In the genomic region with DNA sequence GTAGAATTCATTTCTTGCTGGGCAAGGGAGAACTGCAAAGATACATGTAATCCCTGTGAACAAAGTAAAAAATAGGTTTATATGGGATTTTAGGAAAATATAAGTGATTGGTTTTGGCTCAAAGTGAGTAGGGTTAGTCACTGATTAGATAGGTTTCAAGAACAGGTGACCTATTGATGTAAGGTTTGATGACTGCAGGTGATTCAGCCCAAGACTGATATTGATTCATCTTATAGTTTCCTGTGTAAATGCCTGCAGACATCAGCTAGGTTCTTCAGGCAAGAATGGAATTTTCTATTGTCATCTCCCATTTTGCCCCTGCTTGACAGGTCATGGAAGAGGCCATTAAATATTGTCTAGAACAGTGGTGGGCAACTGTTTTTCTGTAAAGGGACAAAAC, we compare ENCODE assay signal across 29 cellular contexts.
"Had no signal": no experiment of that assay in that cellular context is flagged by ENCODE, and none has a peak within 500 bp of the region (broad histone marks: within the 10 kb centered on the region; RNA-seq: fewer than 3 reads in every experiment).

No MANE protein-coding gene starts in this region.

- H3K27me3 ChIP-seq: dorsolateral prefrontal cortex, esophagus muscularis mucosa, heart right ventricle, ovary, spleen, testis, tibial artery, upper lobe of left lung had no signal

- DNase-seq: dorsolateral prefrontal cortex; effector CD4-positive, alpha-beta T cell; foreskin melanocyte; glutamatergic neuron; heart right ventricle; hippocampal formation; kidney glomerular epithelial cell; mesenchymal stem cell; mucosa of descending colon; naive B cell; occipital lobe; ovary; posterior cingulate gyrus; psoas muscle; right cardiac atrium; spleen; stimulated activated CD4-positive, alpha-beta T cell treated with anti-CD3 and anti-CD28 coated beads, Interleukin-4, amount 100 ng/mL, for 4 hours; stimulated activated naive CD8-positive, alpha-beta T cell treated with anti-CD3 and anti-CD28 coated beads, Interleukin-15, Interleukin-2, amounts not matched to agents 100 U/mL and 50 U/mL, for 24 hours; substantia nigra; testis; tibial artery; upper lobe of left lung had no signal

- H3K36me3 ChIP-seq: esophagus muscularis mucosa, heart right ventricle, ovary, spleen, tibial artery, upper lobe of left lung had no signal

- ATAC-seq: heart right ventricle; left lobe of liver; mucosa of descending colon; psoas muscle; right cardiac atrium; stimulated activated memory B cell treated with anti-CD40 and anti-IgM and Interleukin-4, amounts not matched to agents 10 μg/mL and 1 μg/mL and 100 μg/mL, for 72 hours; stimulated activated naive CD8-positive, alpha-beta T cell treated with anti-CD3 and anti-CD28 coated beads, Interleukin-15, Interleukin-2, amounts not matched to agents 100 U/mL and 50 U/mL, for 24 hours had no signal

- H3K9me3 Mint-ChIP-seq: mesothelial cell of epicardium; naive B cell; nephron; stimulated activated memory B cell treated with anti-CD40 and anti-IgM and Interleukin-4, amounts not matched to agents 10 μg/mL and 1 μg/mL and 100 μg/mL, for 72 hours had no signal

- H3K4me1 Mint-ChIP-seq: mesothelial cell of epicardium, nephron had no signal

- H3K4me3 Mint-ChIP-seq: mesothelial cell of epicardium; nephron; stimulated activated memory B cell treated with anti-CD40 and anti-IgM and Interleukin-4, amounts not matched to agents 10 μg/mL and 1 μg/mL and 100 μg/mL, for 72 hours had no signal

- H3K27ac Mint-ChIP-seq: mesothelial cell of epicardium; nephron; stimulated activated memory B cell treated with anti-CD40 and anti-IgM and Interleukin-4, amounts not matched to agents 10 μg/mL and 1 μg/mL and 100 μg/mL, for 72 hours had no signal

- H3K4me1 ChIP-seq: esophagus muscularis mucosa, psoas muscle, testis, tibial artery, upper lobe of left lung had no signal

- H3K27me3 Mint-ChIP-seq: naive B cell; stimulated activated memory B cell treated with anti-CD40 and anti-IgM and Interleukin-4, amounts not matched to agents 10 μg/mL and 1 μg/mL and 100 μg/mL, for 72 hours had no signal

- H3K9me3 ChIP-seq: esophagus muscularis mucosa, heart right ventricle, mucosa of descending colon, ovary, psoas muscle, spleen, testis, tibial artery, upper lobe of left lung had no signal

- H3K27ac ChIP-seq: dorsolateral prefrontal cortex, esophagus muscularis mucosa, heart right ventricle, ovary, psoas muscle, skin epidermis, spleen, testis, tibial artery, upper lobe of left lung had no signal

- H3K4me3 ChIP-seq: dorsolateral prefrontal cortex, esophagus muscularis mucosa, heart right ventricle, lung, mucosa of descending colon, ovary, psoas muscle, skin epidermis, spleen, testis, tibial artery, upper lobe of left lung had no signal

- H3K36me3 Mint-ChIP-seq: mesothelial cell of epicardium; naive B cell; stimulated activated memory B cell treated with anti-CD40 and anti-IgM and Interleukin-4, amounts not matched to agents 10 μg/mL and 1 μg/mL and 100 μg/mL, for 72 hours had no signal
